In genomic region chr9:3398232-3398648, GRCh38 we compare ENCODE assay signal across 9 cellular contexts.
DNase-seq lines count a peak whose midpoint lies in the region; ATAC-seq and TF ChIP-seq lines count a peak whose summit lies in the region.
"Had no signal": no experiment of that assay in that cellular context is flagged by ENCODE, and none has a peak within 500 bp of the region (broad histone marks: within the 10 kb centered on the region; RNA-seq: fewer than 3 reads in every experiment).

No MANE protein-coding gene starts in this region.

- peaks cover 7% of the 10 kb centered on the region; the same call in 1 of the 2 replicates for H3K4me1 ChIP-seq in H9 (ENCODE audit: insufficient read depth, low read length)
- peaks cover 17% of the 10 kb centered on the region for H3K4me1 ChIP-seq in OCI-LY3 (ENCODE audit: low read length)
- no peaks in the 10 kb centered on the region for H3K4me1 ChIP-seq in mucosa of descending colon (ENCODE audit: low read depth)
- H3K4me1 ChIP-seq in ovary (ENCODE audit: insufficient read depth) = no peaks in the 10 kb centered on the region
- H3K4me1 ChIP-seq: psoas muscle had no signal

- H3K4me2 ChIP-seq in H9 (ENCODE audit: insufficient read depth, insufficient read length, low read length) = no peak overlapping the region
- peak overlapping the region; percentile 61 for H3K4me2 ChIP-seq in OCI-LY3 (ENCODE audit: low read length)

- H3K4me3 Mint-ChIP-seq in H9 = no peak overlapping the region

- H3K4ac ChIP-seq in H9 (ENCODE audit: low read depth, low read length) = no peak overlapping the region

- no peaks in the 10 kb centered on the region for H3K27me3 ChIP-seq in H9 (ENCODE audit: insufficient read depth, low read length)
- no peaks in the 10 kb centered on the region for H3K27me3 ChIP-seq in OCI-LY3 (ENCODE audit: low read depth, low read length)
- no peaks in the 10 kb centered on the region for H3K27me3 ChIP-seq in ovary

- no peak overlapping the region for H4K8ac ChIP-seq in H9 (replicated peaks; ENCODE audit: insufficient read length, low read depth, low read length)

- H3K27me3 Mint-ChIP-seq in H9 (ENCODE audit: low read depth) = no peaks in the 10 kb centered on the region

- no peak overlapping the region for H2BK20ac ChIP-seq in H9 (ENCODE audit: low read depth, low read length, poor library complexity, severe bottlenecking)

- TF ChIP-seq CTCF in H9 (conservative IDR thresholded peaks at IDR 0.05) (no peak), OCI-LY3 (IDR thresholded peaks at IDR 0.05; ENCODE audit: low read depth, low read length) (no peak), mucosa of descending colon (IDR thresholded peaks at IDR 0.05) (no peak), ovary (IDR thresholded peaks at IDR 0.05) (no peak)

- TF ChIP-seq EP300 in ovary (IDR thresholded peaks at IDR 0.05) = no peak

- ATAC-seq in GM18868 (IDR thresholded peaks at IDR 0.05; ENCODE audit: unreplicated experiment) (peak; percentile 64), mucosa of descending colon (peak; percentile 36)

- H3K9me3 ChIP-seq in H9 (ENCODE audit: control insufficient read depth, low read depth, low read length) = no peaks in the 10 kb centered on the region
- no peaks in the 10 kb centered on the region for H3K9me3 ChIP-seq in OCI-LY3 (ENCODE audit: insufficient read depth, low read length)
- H3K9me3 ChIP-seq in mucosa of descending colon = no peaks in the 10 kb centered on the region
- H3K9me3 ChIP-seq in ovary = no peaks in the 10 kb centered on the region
- H3K9me3 ChIP-seq: psoas muscle had no signal

- H3T11ph ChIP-seq in H9 (ENCODE audit: low read length) = no peak overlapping the region

- H3K9ac ChIP-seq in H9 (ENCODE audit: extremely low read depth, insufficient read length, low read length) = no peak overlapping the region
- no peak overlapping the region for H3K9ac ChIP-seq in OCI-LY3 (ENCODE audit: low read length)

- no peak overlapping the region for H2BK5ac ChIP-seq in H9 (ENCODE audit: insufficient read length, low read length)

- no peak overlapping the region for H4K91ac ChIP-seq in H9 (ENCODE audit: insufficient read length, low read depth, low read length)

- H3K36me3 ChIP-seq in OCI-LY3 (replicated peaks; ENCODE audit: low read depth, low read length) (no peaks in the 10 kb centered on the region), mucosa of descending colon (ENCODE audit: low read depth) (no peaks in the 10 kb centered on the region), ovary (no peaks in the 10 kb centered on the region)

- H3K79me2 ChIP-seq in H9 (ENCODE audit: insufficient read depth, low read length) (no peaks in the 10 kb centered on the region), OCI-LY3 (ENCODE audit: low read length) (no peaks in the 10 kb centered on the region)

- no peak overlapping the region for H2BK15ac ChIP-seq in H9 (ENCODE audit: low read depth, low read length)

- H3K23me2 ChIP-seq in H9 (ENCODE audit: insufficient read length, low read depth, low read length, poor library complexity, severe bottlenecking) = no peaks in the 10 kb centered on the region

- peak overlapping the region; percentile 43 for H3K4me3 ChIP-seq in OCI-LY3 (ENCODE audit: low read length)
- H3K4me3 ChIP-seq in mucosa of descending colon = no peak overlapping the region
- H3K4me3 ChIP-seq in ovary = no peak overlapping the region
- H3K4me3 ChIP-seq: psoas muscle had no signal

- no peak overlapping the region for H2AK5ac ChIP-seq in H9 (ENCODE audit: insufficient read length, low read length)

- no peak overlapping the region for H3K56ac ChIP-seq in H9 (ENCODE audit: insufficient read length, low read depth, low read length)

- DNase-seq in H9 (no peak), mucosa of descending colon (peak in 1 of 3 donors; percentile 4), EL (no peak), ovary (no peak), NCI-H526 treated with DMSO at 0.1 percent for 48 hours (lab: John Stamatoyannopoulos, UW) (no peak)
- DNase-seq: psoas muscle had no signal

- intact Hi-C loops in mucosa of descending colon (cut with DNase I, micrococcal nuclease) (no loop called here), ovary (cut with DNase I) (no loop called here)

- H2AFZ ChIP-seq in H9 (ENCODE audit: low read length) (no peak overlapping the region), OCI-LY3 (ENCODE audit: low read depth, low read length) (peak overlapping the region; percentile 64)

- no peak overlapping the region for H4K5ac ChIP-seq in H9 (ENCODE audit: insufficient read length, low read depth, low read length)

- H3K23ac ChIP-seq in H9 (ENCODE audit: insufficient read length, low read depth, low read length) = no peak overlapping the region

- peak overlapping the region; percentile 49 to 80 (median 58); a peak in 3 of 7 replicates for H3K27ac Mint-ChIP-seq in H9

- H3K9me3 Mint-ChIP-seq in H9 = no peaks in the 10 kb centered on the region

- peaks cover 21 to 22% of the 10 kb centered on the region in 2 experiments for H3K4me1 Mint-ChIP-seq in H9

- no peak overlapping the region for H2BK12ac ChIP-seq in H9 (ENCODE audit: insufficient read length, low read depth, low read length)

- H3K27ac ChIP-seq in H9 (ENCODE audit: insufficient read length, low read depth, low read length) (no peak overlapping the region), OCI-LY3 (ENCODE audit: low read length) (peak overlapping the region; percentile 44), ovary (no peak overlapping the region)
- H3K27ac ChIP-seq: psoas muscle, VCaP had no signal

- H3K36me3 Mint-ChIP-seq in H9 (ENCODE audit: insufficient read depth in 1 of 3, low read depth in 3 of 3) = peaks cover 0 to 10% (median 0%) of the 10 kb centered on the region in 3 experiments; a peak in 2 of 7 replicates

- no peak overlapping the region for H3K14ac ChIP-seq in H9 (ENCODE audit: insufficient read depth, low read length)

- no peak overlapping the region for H3K18ac ChIP-seq in H9 (ENCODE audit: insufficient read length, low read depth, low read length)

- H2BK120ac ChIP-seq in H9 (ENCODE audit: low read depth, low read length, poor library complexity, severe bottlenecking) = no peak overlapping the region

- no peak for TF ChIP-seq POLR2A in ovary (IDR thresholded peaks at IDR 0.05)

- H3K79me1 ChIP-seq in H9 (ENCODE audit: insufficient read depth, low read depth, low read length, poor library complexity, severe bottlenecking) = no peaks in the 10 kb centered on the region

- H4K20me1 ChIP-seq in H9 (ENCODE audit: control insufficient read depth, insufficient read depth, insufficient read length) (no peaks in the 10 kb centered on the region), OCI-LY3 (ENCODE audit: insufficient read depth, low read length) (no peaks in the 10 kb centered on the region)

- no CpG with 5 or more reads among the region's 2 CpGs for WGBS in H9 (ENCODE audit: extremely low coverage, insufficient read length, low lambda C conversion rate)
- 92 to 96% (median 95%) methylated on average over 2 of the region's 2 CpGs for whole genome bisulfite sequencing in ovary, 3 donors
